10 cellular contexts compared by ENCODE assay signal in genomic region chr12:644293-644639, GRCh38. TPM values are rescaled to one million over a fixed set of nuclear protein-coding genes. Genes with fewer than 3 reads are reported as not detected.
DNase-seq lines count a peak whose midpoint lies in the region; ATAC-seq and TF ChIP-seq lines count a peak whose summit lies in the region.
"Had no signal": no experiment of that assay in that cellular context is flagged by ENCODE, and none has a peak within 500 bp of the region (broad histone marks: within the 10 kb centered on the region; RNA-seq: fewer than 3 reads in every experiment).

No MANE protein-coding gene starts in this region.

- no peaks in the 10 kb centered on the region for H3K27me3 Mint-ChIP-seq in T-helper 2 cell treated with Interferon-gamma antibody and Interleukin-4, amounts not matched to agents 5 μg/mL and 100 μg/mL, for 36 hours (ENCODE audit: low read depth)
- H3K27me3 Mint-ChIP-seq in activated B cell treated with CpG ODN at 0.5 μM for 24 hours (no peaks in the 10 kb centered on the region), immature natural killer cell (ENCODE audit: low read depth in 3 of 3) (peaks cover 7 to 23% (median 21%) of the 10 kb centered on the region in 3 donors)
- H3K27me3 Mint-ChIP-seq in stimulated activated naive CD8-positive, alpha-beta T cell treated with anti-CD3 and anti-CD28 coated beads, Interleukin-15, amount 100 ng/mL, for 72 hours: no peaks in the 10 kb centered on the region

- CTCF ChIA-PET in activated B cell treated with CpG ODN at 0.5 μM for 24 hours (lab: Charles Lee): interaction anchor here (1.1 to 3.2 kb wide), 5 partner anchors 24 to 170 kb away, joined by 3 to 28 read pairs (median 3); partner anchors contain the start of gene WNK1

- intact Hi-C loops in activated B cell treated with CpG ODN at 0.5 μM for 24 hours (cut with micrococcal nuclease): loop anchor here (1.0 kb wide), 1 partner anchor 8 kb away; no protein-coding TSS in a partner anchor

- DNase-seq in T-helper 2 cell treated with Interferon-gamma antibody and Interleukin-4, amounts not matched to agents 5 μg/mL and 100 μg/mL, for 36 hours (ENCODE audit: low spot score): no peak
- DNase-seq in T-helper 2 cell (no peak), activated B cell treated with CpG ODN at 0.5 μM for 24 hours (no peak), immature natural killer cell (no peak), DMS53 treated with DMSO at 0.1 percent for 48 hours (lab: John Stamatoyannopoulos, UW; ENCODE audit: unreplicated experiment) (no peak), iPS-NIHi11 (ENCODE audit: low spot score) (no peak)
- DNase-seq in stimulated activated naive CD8-positive, alpha-beta T cell treated with anti-CD3 and anti-CD28 coated beads, Interleukin-15, amount 100 ng/mL, for 72 hours: no peak
- DNase-seq: 8988T, NCI-H1092 had no signal

- peak overlapping the region; percentile 84 for H3K4me3 Mint-ChIP-seq in T-helper 2 cell treated with Interferon-gamma antibody and Interleukin-4, amounts not matched to agents 5 μg/mL and 100 μg/mL, for 36 hours
- H3K4me3 Mint-ChIP-seq in activated B cell treated with CpG ODN at 0.5 μM for 24 hours: peak overlapping the region; percentile 91
- peak overlapping the region; percentile 90 to 97 (median 95) for H3K4me3 Mint-ChIP-seq in immature natural killer cell
- H3K4me3 Mint-ChIP-seq in stimulated activated naive CD8-positive, alpha-beta T cell treated with anti-CD3 and anti-CD28 coated beads, Interleukin-15, amount 100 ng/mL, for 72 hours: peak overlapping the region; percentile 80

- peak overlapping the region; percentile 89 for H3K27ac Mint-ChIP-seq in T-helper 2 cell treated with Interferon-gamma antibody and Interleukin-4, amounts not matched to agents 5 μg/mL and 100 μg/mL, for 36 hours
- H3K27ac Mint-ChIP-seq in activated B cell treated with CpG ODN at 0.5 μM for 24 hours: peak overlapping the region; percentile 96
- peak overlapping the region; percentile 96 to 99 (median 96) for H3K27ac Mint-ChIP-seq in immature natural killer cell
- H3K27ac Mint-ChIP-seq in stimulated activated naive CD8-positive, alpha-beta T cell treated with anti-CD3 and anti-CD28 coated beads, Interleukin-15, amount 100 ng/mL, for 72 hours: no peak overlapping the region

- ATAC-seq in activated B cell treated with CpG ODN at 0.5 μM for 24 hours (ENCODE audit: low read depth): no peak
- no peak for ATAC-seq in stimulated activated naive CD8-positive, alpha-beta T cell treated with anti-CD3 and anti-CD28 coated beads, Interleukin-15, amount 100 ng/mL, for 72 hours
- no peak for ATAC-seq in HG02981 (IDR thresholded peaks at IDR 0.05; ENCODE audit: unreplicated experiment)

- POLR2A ChIA-PET in activated B cell treated with CpG ODN at 0.5 μM for 24 hours (lab: Charles Lee): interaction anchor here (0.5 to 3.8 kb wide), 10 partner anchors 10 to 305 kb away, joined by 4 to 93 read pairs (median 15); partner anchors contain the start of genes RAD52 and WNK1

- H3K4me1 Mint-ChIP-seq in T-helper 2 cell treated with Interferon-gamma antibody and Interleukin-4, amounts not matched to agents 5 μg/mL and 100 μg/mL, for 36 hours (ENCODE audit: low read depth): peaks cover 41% of the 10 kb centered on the region
- peaks cover 48% of the 10 kb centered on the region for H3K4me1 Mint-ChIP-seq in activated B cell treated with CpG ODN at 0.5 μM for 24 hours
- peaks cover 27 to 40% of the 10 kb centered on the region in 2 donors for H3K4me1 Mint-ChIP-seq in immature natural killer cell
- peaks cover 68% of the 10 kb centered on the region for H3K4me1 Mint-ChIP-seq in stimulated activated naive CD8-positive, alpha-beta T cell treated with anti-CD3 and anti-CD28 coated beads, Interleukin-15, amount 100 ng/mL, for 72 hours

- peaks cover 9% of the 10 kb centered on the region for H3K36me3 Mint-ChIP-seq in T-helper 2 cell treated with Interferon-gamma antibody and Interleukin-4, amounts not matched to agents 5 μg/mL and 100 μg/mL, for 36 hours (ENCODE audit: low read depth)
- peaks cover 14% of the 10 kb centered on the region for H3K36me3 Mint-ChIP-seq in activated B cell treated with CpG ODN at 0.5 μM for 24 hours (ENCODE audit: low read depth)
- peaks cover 0 to 7% (median 4%) of the 10 kb centered on the region in 3 donors for H3K36me3 Mint-ChIP-seq in immature natural killer cell

- no peak for TF ChIP-seq CTCF in activated B cell treated with CpG ODN at 0.5 μM for 24 hours (IDR thresholded peaks at IDR 0.05)

- no peaks in the 10 kb centered on the region for H3K9me3 Mint-ChIP-seq in T-helper 2 cell treated with Interferon-gamma antibody and Interleukin-4, amounts not matched to agents 5 μg/mL and 100 μg/mL, for 36 hours
- H3K9me3 Mint-ChIP-seq in activated B cell treated with CpG ODN at 0.5 μM for 24 hours: no peaks in the 10 kb centered on the region
- H3K9me3 Mint-ChIP-seq in immature natural killer cell: no peaks in the 10 kb centered on the region
- H3K9me3 Mint-ChIP-seq in stimulated activated naive CD8-positive, alpha-beta T cell treated with anti-CD3 and anti-CD28 coated beads, Interleukin-15, amount 100 ng/mL, for 72 hours: no peaks in the 10 kb centered on the region

RNA-seq across cellular contexts. Expression of gene NINJ2, which starts 19.0 kb away (rescaled TPM):
- total RNA-seq in activated B cell treated with CpG ODN at 0.5 μM for 24 hours: 3.0 and 3.6 TPM in 2 replicates
- polyA plus RNA-seq in immature natural killer cell: 10 to 100 TPM; 18.2 to 42.3 (median 25.7) TPM

Comparison
In these comparisons a context has a peak if more than half of its experiments do, and no peak if none do; other contexts are left out.
1. H3K27ac Mint-ChIP-seq: peak in T-helper 2 cell treated with Interferon-gamma antibody and Interleukin-4, amounts not matched to agents 5 μg/mL and 100 μg/mL, for 36 hours (single experiment), activated B cell treated with CpG ODN at 0.5 μM for 24 hours (single experiment) and immature natural killer cell (6 of 6); none in stimulated activated naive CD8-positive, alpha-beta T cell treated with anti-CD3 and anti-CD28 coated beads, Interleukin-15, amount 100 ng/mL, for 72 hours (0 of 2).
2. Peak in every context shown above with its lines, with median percentiles within 50 percentile points of each other: H3K4me3 Mint-ChIP-seq.